In the genomic region with DNA sequence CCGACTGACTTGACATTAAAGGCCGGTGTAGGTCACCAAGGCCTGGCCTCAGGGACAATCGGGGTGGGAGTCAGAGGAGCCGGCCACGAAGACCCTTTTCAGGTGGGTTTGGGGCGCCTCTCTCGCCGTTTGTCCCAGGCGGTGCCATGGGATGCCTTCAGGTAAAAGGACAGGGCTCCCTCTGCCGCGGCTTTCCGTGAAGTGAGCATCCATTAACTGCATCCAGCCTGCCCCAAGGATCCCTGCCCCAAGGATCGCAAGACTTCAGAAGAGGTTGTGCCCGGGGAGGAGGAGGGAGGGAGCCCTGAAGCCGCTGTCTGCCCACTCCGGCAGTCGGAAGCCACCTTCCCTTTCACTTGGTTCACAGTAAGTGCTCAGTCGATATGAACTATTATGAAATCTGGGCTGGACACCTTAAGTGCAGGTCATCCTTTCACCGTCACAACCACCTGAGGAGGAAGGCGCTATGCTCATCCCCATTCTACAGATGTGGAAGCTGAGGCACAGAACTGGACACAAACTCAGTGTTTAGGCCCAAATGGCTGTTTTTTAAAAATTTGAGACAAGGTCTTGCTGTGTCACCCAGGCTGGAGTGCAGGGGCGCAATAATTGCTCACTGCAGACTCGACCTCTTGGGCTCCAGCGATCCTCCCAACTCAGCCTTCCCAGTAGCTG, we compare ENCODE assay signal across 1 cellular context.
A peak's percentile ranks its signal among the peaks of the same experiment; 100 is the strongest.
TF ChIP-seq lines count a peak whose summit lies in the region.

No MANE protein-coding gene starts in this region.

TF ChIP-seq in K562, 482 proteins besides CTCF, POLR2A, EP300 and RAD21:
- TF ChIP-seq ADNP (tag; IDR thresholded peaks at IDR 0.05) (peak; percentile 64), MTA1 (IDR thresholded peaks at IDR 0.05; ENCODE audit: borderline replicate concordance) (no peak), SIX5 (IDR thresholded peaks at IDR 0.05; ENCODE audit: borderline replicate concordance in 1 of 2, insufficient read depth in 1 of 2, low read depth in 1 of 2, low read length in 2 of 2) (no peak), RBM25 (IDR thresholded peaks at IDR 0.05; ENCODE audit: low read depth, low read length, severe bottlenecking) (peak; percentile 78), ARID2 (IDR thresholded peaks at IDR 0.05) (no peak), ZKSCAN8 (CRISPR knock-in tag; IDR thresholded peaks at IDR 0.05) (no peak), RCOR1 (IDR thresholded peaks at IDR 0.05; ENCODE audit: borderline replicate concordance in 1 of 2, low read depth in 2 of 2, low read length in 2 of 2) (peak in 1 of 2 experiments; percentile 39; a peak in 1 of 4 replicates), HSF4 (CRISPR knock-in tag; IDR thresholded peaks at IDR 0.05; ENCODE audit: borderline replicate concordance) (no peak), PTBP1 (IDR thresholded peaks at IDR 0.05; ENCODE audit: low read depth, low read length) (0 out of 2 replicates have a peak, but pooled peaks have one; percentile 39), GTF2F1 (IDR thresholded peaks at IDR 0.05; ENCODE audit: low read depth, low read length) (no peak), ZNF143 (CRISPR knock-in tag; IDR thresholded peaks at IDR 0.05) (no peak), MTF1 (CRISPR knock-in tag; IDR thresholded peaks at IDR 0.05; ENCODE audit: borderline replicate concordance) (no peak), HDAC2 (IDR thresholded peaks at IDR 0.05) (peak; percentile 51; the same call in 1 of the 2 replicates), CBX3 (IDR thresholded peaks at IDR 0.05; ENCODE audit: borderline replicate concordance in 1 of 2, low read length in 2 of 2) (0 out of 3 replicates have a peak, but pooled peaks of 1 of the 2 experiments have one; percentile 23), KDM1A (IDR thresholded peaks at IDR 0.05) (peak; percentile 54; a peak in 2 of 4 replicates), U2AF2 (optimal IDR thresholded peaks at IDR 0.05; ENCODE audit: low read depth, low read length) (no peak), BCOR (IDR thresholded peaks at IDR 0.05) (peak; percentile 81), FOXA3 (CRISPR knock-in tag; conservative IDR thresholded peaks at IDR 0.05 in 1 of 2, IDR thresholded peaks at IDR 0.05 in 1 of 2) (no peak), SMARCA5 (IDR thresholded peaks at IDR 0.05) (peak; percentile 66; the same call in 1 of the 2 replicates), ZBTB1 (CRISPR knock-in tag; IDR thresholded peaks at IDR 0.05; ENCODE audit: borderline replicate concordance, low read depth) (0 out of 2 replicates have a peak, but pooled peaks have one; percentile 23), MED1 (CRISPR knock-in tag; IDR thresholded peaks at IDR 0.05; ENCODE audit: borderline replicate concordance) (no peak), SRF (CRISPR knock-in tag; IDR thresholded peaks at IDR 0.05) (no peak)
- TF ChIP-seq, protein P1, sequence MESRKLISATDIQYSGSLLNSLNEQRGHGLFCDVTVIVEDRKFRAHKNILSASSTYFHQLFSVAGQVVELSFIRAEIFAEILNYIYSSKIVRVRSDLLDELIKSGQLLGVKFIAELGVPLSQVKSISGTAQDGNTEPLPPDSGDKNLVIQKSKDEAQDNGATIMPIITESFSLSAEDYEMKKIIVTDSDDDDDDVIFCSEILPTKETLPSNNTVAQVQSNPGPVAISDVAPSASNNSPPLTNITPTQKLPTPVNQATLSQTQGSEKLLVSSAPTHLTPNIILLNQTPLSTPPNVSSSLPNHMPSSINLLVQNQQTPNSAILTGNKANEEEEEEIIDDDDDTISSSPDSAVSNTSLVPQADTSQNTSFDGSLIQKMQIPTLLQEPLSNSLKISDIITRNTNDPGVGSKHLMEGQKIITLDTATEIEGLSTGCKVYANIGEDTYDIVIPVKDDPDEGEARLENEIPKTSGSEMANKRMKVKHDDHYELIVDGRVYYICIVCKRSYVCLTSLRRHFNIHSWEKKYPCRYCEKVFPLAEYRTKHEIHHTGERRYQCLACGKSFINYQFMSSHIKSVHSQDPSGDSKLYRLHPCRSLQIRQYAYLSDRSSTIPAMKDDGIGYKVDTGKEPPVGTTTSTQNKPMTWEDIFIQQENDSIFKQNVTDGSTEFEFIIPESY (CRISPR knock-in tag; IDR thresholded peaks at IDR 0.05): peak; percentile 85
- TF ChIP-seq, protein P2, sequence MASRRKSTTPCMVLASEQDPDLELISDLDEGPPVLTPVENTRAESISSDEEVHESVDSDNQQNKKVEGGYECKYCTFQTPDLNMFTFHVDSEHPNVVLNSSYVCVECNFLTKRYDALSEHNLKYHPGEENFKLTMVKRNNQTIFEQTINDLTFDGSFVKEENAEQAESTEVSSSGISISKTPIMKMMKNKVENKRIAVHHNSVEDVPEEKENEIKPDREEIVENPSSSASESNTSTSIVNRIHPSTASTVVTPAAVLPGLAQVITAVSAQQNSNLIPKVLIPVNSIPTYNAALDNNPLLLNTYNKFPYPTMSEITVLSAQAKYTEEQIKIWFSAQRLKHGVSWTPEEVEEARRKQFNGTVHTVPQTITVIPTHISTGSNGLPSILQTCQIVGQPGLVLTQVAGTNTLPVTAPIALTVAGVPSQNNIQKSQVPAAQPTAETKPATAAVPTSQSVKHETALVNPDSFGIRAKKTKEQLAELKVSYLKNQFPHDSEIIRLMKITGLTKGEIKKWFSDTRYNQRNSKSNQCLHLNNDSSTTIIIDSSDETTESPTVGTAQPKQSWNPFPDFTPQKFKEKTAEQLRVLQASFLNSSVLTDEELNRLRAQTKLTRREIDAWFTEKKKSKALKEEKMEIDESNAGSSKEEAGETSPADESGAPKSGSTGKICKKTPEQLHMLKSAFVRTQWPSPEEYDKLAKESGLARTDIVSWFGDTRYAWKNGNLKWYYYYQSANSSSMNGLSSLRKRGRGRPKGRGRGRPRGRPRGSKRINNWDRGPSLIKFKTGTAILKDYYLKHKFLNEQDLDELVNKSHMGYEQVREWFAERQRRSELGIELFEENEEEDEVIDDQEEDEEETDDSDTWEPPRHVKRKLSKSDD (conservative IDR thresholded peaks at IDR 0.05; ENCODE audit: low read length): no peak
- TF ChIP-seq, protein P3, sequence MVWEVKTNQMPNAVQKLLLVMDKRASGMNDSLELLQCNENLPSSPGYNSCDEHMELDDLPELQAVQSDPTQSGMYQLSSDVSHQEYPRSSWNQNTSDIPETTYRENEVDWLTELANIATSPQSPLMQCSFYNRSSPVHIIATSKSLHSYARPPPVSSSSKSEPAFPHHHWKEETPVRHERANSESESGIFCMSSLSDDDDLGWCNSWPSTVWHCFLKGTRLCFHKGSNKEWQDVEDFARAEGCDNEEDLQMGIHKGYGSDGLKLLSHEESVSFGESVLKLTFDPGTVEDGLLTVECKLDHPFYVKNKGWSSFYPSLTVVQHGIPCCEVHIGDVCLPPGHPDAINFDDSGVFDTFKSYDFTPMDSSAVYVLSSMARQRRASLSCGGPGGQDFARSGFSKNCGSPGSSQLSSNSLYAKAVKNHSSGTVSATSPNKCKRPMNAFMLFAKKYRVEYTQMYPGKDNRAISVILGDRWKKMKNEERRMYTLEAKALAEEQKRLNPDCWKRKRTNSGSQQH (CRISPR knock-in tag; IDR thresholded peaks at IDR 0.05): no peak
- TF ChIP-seq, protein P4, sequence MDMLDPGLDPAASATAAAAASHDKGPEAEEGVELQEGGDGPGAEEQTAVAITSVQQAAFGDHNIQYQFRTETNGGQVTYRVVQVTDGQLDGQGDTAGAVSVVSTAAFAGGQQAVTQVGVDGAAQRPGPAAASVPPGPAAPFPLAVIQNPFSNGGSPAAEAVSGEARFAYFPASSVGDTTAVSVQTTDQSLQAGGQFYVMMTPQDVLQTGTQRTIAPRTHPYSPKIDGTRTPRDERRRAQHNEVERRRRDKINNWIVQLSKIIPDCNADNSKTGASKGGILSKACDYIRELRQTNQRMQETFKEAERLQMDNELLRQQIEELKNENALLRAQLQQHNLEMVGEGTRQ (CRISPR knock-in tag; IDR thresholded peaks at IDR 0.05): no peak
